In genomic region chr9:112836394-112836793, GRCh38 we compare ENCODE assay signal across 27 cellular contexts. TPM values are rescaled to one million over a fixed set of nuclear protein-coding genes. Genes with fewer than 3 reads are reported as not detected.
A peak's percentile ranks its signal among the peaks of the same experiment; 100 is the strongest.
DNase-seq lines count a peak whose midpoint lies in the region; ATAC-seq and TF ChIP-seq lines count a peak whose summit lies in the region.
"Had no signal": no experiment of that assay in that cellular context is flagged by ENCODE, and none has a peak within 500 bp of the region (broad histone marks: within the 10 kb centered on the region; RNA-seq: fewer than 3 reads in every experiment).

No MANE protein-coding gene starts in this region.

- no peak for TF ChIP-seq CTCF in body of pancreas (IDR thresholded peaks at IDR 0.05)
- TF ChIP-seq CTCF in dorsolateral prefrontal cortex (IDR thresholded peaks at IDR 0.05 in 54 of 56, conservative IDR thresholded peaks at IDR 0.05 in 2 of 56; ENCODE audit: low read depth in 1 of 56, partially characterized antibody in 56 of 56), result no peak

- peak overlapping the region; percentile 42; the same call in 1 of the 2 replicates for H3K4me2 ChIP-seq in BLaER1

- no peak overlapping the region for H3K9ac ChIP-seq in BLaER1
- H3K9ac ChIP-seq: parathyroid adenoma had no signal

- H3K4me3 ChIP-seq in BLaER1 (no peak overlapping the region), body of pancreas (no peak overlapping the region), dorsolateral prefrontal cortex (no peak overlapping the region)
- H3K4me3 ChIP-seq: cardiac muscle cell, HAP-1, sigmoid colon, thoracic aorta had no signal

- H3K9me3 ChIP-seq in BLaER1, result no peaks in the 10 kb centered on the region
- H3K9me3 ChIP-seq in body of pancreas, result no peaks in the 10 kb centered on the region
- H3K9me3 ChIP-seq: HAP-1, sigmoid colon, thoracic aorta had no signal

- ATAC-seq in body of pancreas, result peak; percentile 33
- ATAC-seq: natural killer cell; Panc1; stimulated activated memory B cell treated with anti-CD40 and anti-IgM and Interleukin-4, amounts not matched to agents 10 μg/mL and 1 μg/mL and 100 μg/mL, for 72 hours; T-helper 17 cell had no signal

- DNase-seq in ELF-1 (ENCODE audit: low read depth, low spot score) (peak; percentile 13), body of pancreas (peak in 1 of 4 donors; percentile 36), lung microvascular endothelial cell (ENCODE audit: low read depth in 2 of 2) (peak; percentile 34 to 56), NCI-H2227 (lab: John Stamatoyannopoulos, UW; ENCODE audit: unreplicated experiment) (no peak), NCI-H524 (lab: John Stamatoyannopoulos, UW) (no peak), dorsolateral prefrontal cortex (no peak), NCI-H446 treated with DMSO at 0.1 percent for 48 hours (lab: John Stamatoyannopoulos, UW) (no peak)
- DNase-seq: ACHN; activated CD4-positive, alpha-beta T cell treated with anti-CD3 and anti-CD28 coated beads, Interleukin-2, amount 50 U/mL, for 4 hours; activated T-cell treated with anti-CD3 and anti-CD28 coated beads for 4 hours; amniotic stem cell; DMS 273 treated with DMSO at 0.1 percent for 48 hours; foreskin melanocyte; hypothalamus; islet precursor cell; natural killer cell; NCI-H1092 treated with DMSO at 0.1 percent for 48 hours; NK-92 treated with Interleukin-12 subunit alpha and Interleukin-12 subunit beta, amount 100 ng/mL, for 24 hours; sigmoid colon; T-helper 17 cell had no signal

- no peaks in the 10 kb centered on the region for H4K20me1 ChIP-seq in BLaER1

- H3K36me3 ChIP-seq in BLaER1 (peaks cover 71% of the 10 kb centered on the region), body of pancreas (replicated peaks in 1 of 2; ENCODE audit: insufficient read depth in 1 of 2, low read depth in 2 of 2) (no peaks in the 10 kb centered on the region)

- TF ChIP-seq POLR2A in body of pancreas (IDR thresholded peaks at IDR 0.05), result no peak

- intact Hi-C loops in body of pancreas (cut with DNase I) (no loop called here), dorsolateral prefrontal cortex (cut with DNase I) (no loop called here)

- H3K27me3 ChIP-seq in BLaER1 (no peaks in the 10 kb centered on the region), body of pancreas (no peaks in the 10 kb centered on the region), dorsolateral prefrontal cortex (no peaks in the 10 kb centered on the region)
- H3K27me3 ChIP-seq: cardiac muscle cell, sigmoid colon had no signal

- 0 out of 2 replicates have a peak overlapping the region, but pooled peaks have one; percentile 7 for H3K27ac ChIP-seq in BLaER1
- H3K27ac ChIP-seq in body of pancreas, result peak overlapping the region in 2 of 4 donors; percentile 0 to 5
- no peak overlapping the region for H3K27ac ChIP-seq in dorsolateral prefrontal cortex
- H3K27ac ChIP-seq: cardiac muscle cell, parathyroid adenoma, sigmoid colon, thoracic aorta had no signal

- peaks cover 10% of the 10 kb centered on the region for H3K4me1 ChIP-seq in BLaER1
- peaks cover 18% of the 10 kb centered on the region for H3K4me1 ChIP-seq in body of pancreas
- H3K4me1 ChIP-seq: parathyroid adenoma had no signal

- 21 to 27% methylated on average over 3 of the region's 3 CpGs for WGBS in body of pancreas, 2 donors

RNA-seq across cellular contexts. Expression of gene SLC46A2, which starts 54.3 kb away (rescaled TPM):
- total RNA-seq in body of pancreas, result under 1 TPM in 1 of 2 donors, not detected in 1; 0.78 TPM
- not detected in 2 replicates for total RNA-seq in lung microvascular endothelial cell
- 1 to 10 TPM in 13 of 120 experiments, under 1 TPM in 87, not detected in 20; 0.18 to 1.8 (median 0.56) TPM for total RNA-seq in dorsolateral prefrontal cortex
- total RNA-seq: cardiac muscle cell had no signal

Comparison
In these comparisons a context has a peak if more than half of its experiments do, and no peak if none do; other contexts are left out.
1. DNase-seq: peak in ELF-1 (single experiment) and lung microvascular endothelial cell (2 of 2); none in NCI-H2227 (single experiment), NCI-H524 (0 of 2), dorsolateral prefrontal cortex (0 of 10) and NCI-H446 treated with DMSO at 0.1 percent for 48 hours (single experiment).